In the genomic region with DNA sequence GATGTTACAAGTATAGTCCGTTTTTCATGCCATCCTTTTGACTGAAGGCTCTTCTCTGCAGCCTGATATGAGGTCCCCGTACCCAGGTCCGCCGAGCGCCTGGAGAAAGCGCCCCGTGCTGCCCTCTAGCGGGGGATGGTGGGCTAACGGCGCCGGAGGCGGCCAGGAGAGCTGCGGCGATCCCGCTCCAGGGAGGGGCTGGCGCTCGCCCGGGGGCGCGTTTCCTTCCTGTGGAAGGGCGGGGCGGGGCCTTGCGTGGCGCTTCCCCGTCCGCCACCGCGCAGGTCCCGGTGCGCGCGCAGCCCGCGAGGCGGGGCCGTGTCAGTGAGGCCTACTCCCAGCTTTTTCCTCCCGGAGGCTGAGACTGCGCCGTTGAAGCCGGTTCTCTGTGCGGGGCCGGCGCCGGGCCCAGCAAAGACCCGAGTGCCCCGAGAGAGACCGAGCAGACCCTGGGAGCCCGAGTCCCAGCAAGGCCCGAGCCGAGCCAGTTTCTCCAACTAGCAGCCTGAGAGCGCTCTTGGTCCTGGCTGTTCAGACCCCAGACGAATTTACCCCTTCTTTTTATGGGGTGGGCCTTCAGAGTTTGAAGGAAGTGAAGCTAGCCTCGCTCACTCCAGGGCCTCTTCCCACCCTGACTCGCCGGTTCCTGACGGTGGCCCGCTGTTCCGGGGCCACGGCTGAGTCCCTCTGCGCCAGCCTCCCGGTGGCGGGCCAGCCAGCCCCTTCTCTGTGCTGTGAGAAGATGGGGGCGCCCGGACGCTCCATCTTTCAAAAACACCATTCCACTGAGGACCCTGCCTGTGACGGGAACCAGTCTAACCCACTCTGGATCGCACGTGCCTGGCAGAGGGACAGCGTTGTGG, we compare ENCODE assay signal across 8 cellular contexts. TPM values are rescaled to one million over a fixed set of nuclear protein-coding genes. Genes with fewer than 3 reads are reported as not detected.
DNase-seq lines count a peak whose midpoint lies in the region; ATAC-seq and TF ChIP-seq lines count a peak whose summit lies in the region.

No MANE protein-coding gene starts in this region.

- peaks cover 38% of the 10 kb centered on the region for H3K36me3 Mint-ChIP-seq in activated B cell treated with CpG ODN at 0.5 μM for 24 hours (ENCODE audit: low read depth)

- peaks cover 33% of the 10 kb centered on the region for H3K4me1 Mint-ChIP-seq in activated B cell treated with CpG ODN at 0.5 μM for 24 hours

- H3K27ac Mint-ChIP-seq in activated B cell treated with CpG ODN at 0.5 μM for 24 hours, result peak overlapping the region; percentile 92

- peak; percentile 37 for TF ChIP-seq CTCF in activated B cell treated with CpG ODN at 0.5 μM for 24 hours (IDR thresholded peaks at IDR 0.05)

- no peaks in the 10 kb centered on the region for H3K27me3 Mint-ChIP-seq in activated B cell treated with CpG ODN at 0.5 μM for 24 hours

- intact Hi-C loops in activated B cell treated with CpG ODN at 0.5 μM for 24 hours (cut with micrococcal nuclease), result loop anchor here (1.0 to 10.0 kb wide), 13 partner anchors 9 to 1750 kb away; a partner anchor contains a TSS

- peak; percentile 87 for ATAC-seq in GM18907 (IDR thresholded peaks at IDR 0.05; ENCODE audit: unreplicated experiment)
- ATAC-seq in HG03159 (IDR thresholded peaks at IDR 0.05; ENCODE audit: unreplicated experiment), result peak; percentile 90
- ATAC-seq in activated B cell treated with CpG ODN at 0.5 μM for 24 hours (ENCODE audit: low read depth), result peak; percentile 98

- CTCF ChIA-PET in activated B cell treated with CpG ODN at 0.5 μM for 24 hours (lab: Charles Lee), result interaction anchor here (0.7 to 2.1 kb wide), 15 partner anchors 8 to 462 kb away, joined by 3 to 12 read pairs (median 5); a partner anchor contains a TSS

- DNase-seq in AG08396 (ENCODE audit: low spot score) (peak; percentile 99), NCI-H2227 (lab: John Stamatoyannopoulos, UW; ENCODE audit: unreplicated experiment) (peak; percentile 96), activated B cell treated with CpG ODN at 0.5 μM for 24 hours (peak; percentile 100), iris pigment epithelial cell (ENCODE audit: low read depth) (peak; percentile 96)
- DNase-seq in central memory CD4-positive, alpha-beta T cell, result peak; percentile 98
- peak; percentile 100 for DNase-seq in stimulated activated CD4-positive, alpha-beta T cell treated with anti-CD3 and anti-CD28 coated beads, Interleukin-12 subunit alpha, Interleukin-12 subunit beta, amount 100 ng/mL, for 4 hours

- no peaks in the 10 kb centered on the region for H3K9me3 Mint-ChIP-seq in activated B cell treated with CpG ODN at 0.5 μM for 24 hours

- POLR2A ChIA-PET in activated B cell treated with CpG ODN at 0.5 μM for 24 hours (lab: Charles Lee), result interaction anchor here (0.5 to 3.2 kb wide), 22 partner anchors 9 to 1275 kb away, joined by 3 to 38 read pairs (median 4); a partner anchor contains a TSS

- peak overlapping the region; percentile 86 for H3K4me3 Mint-ChIP-seq in activated B cell treated with CpG ODN at 0.5 μM for 24 hours

RNA-seq across cellular contexts. Expression of a gene that starts 9.7 kb away (rescaled TPM):
- 18.2 and 19.3 TPM in 2 replicates for total RNA-seq in activated B cell treated with CpG ODN at 0.5 μM for 24 hours

Comparison
In these comparisons a context has a peak if more than half of its experiments do, and no peak if none do; other contexts are left out.
1. Peak in every context shown above with its lines: DNase-seq and ATAC-seq.